Comparison of ENCODE assay signal across 21 cellular contexts in the genomic region with DNA sequence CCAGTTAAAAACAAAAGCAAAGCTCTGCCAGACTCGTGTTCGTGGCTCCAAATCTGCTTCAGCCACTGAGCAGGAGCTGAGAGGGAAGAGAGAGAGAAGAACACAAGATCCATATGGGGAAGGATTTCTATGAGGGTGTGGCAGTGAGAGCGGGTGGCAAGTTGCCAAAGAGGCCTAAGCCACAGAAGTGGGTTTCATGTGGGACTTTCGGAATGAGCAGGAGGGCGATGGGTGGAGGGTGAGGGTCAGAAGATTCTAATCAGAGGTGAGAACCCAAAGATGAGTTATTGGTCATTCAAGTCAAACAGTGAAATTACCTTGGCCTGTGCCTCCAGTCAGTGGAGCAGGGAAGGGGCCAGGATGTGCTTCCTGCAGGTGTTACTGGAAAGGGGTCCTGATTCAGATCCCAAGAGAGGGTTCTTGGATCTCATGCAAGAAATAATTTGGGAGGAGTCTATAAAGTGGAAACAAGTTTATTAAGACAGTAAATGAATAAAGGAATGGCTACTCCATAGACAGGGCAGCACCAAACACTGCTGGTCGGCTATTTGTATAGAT. TPM values are rescaled to one million over a fixed set of nuclear protein-coding genes. Genes with fewer than 3 reads are reported as not detected.
DNase-seq lines count a peak whose midpoint lies in the region; ATAC-seq and TF ChIP-seq lines count a peak whose summit lies in the region.
"Had no signal": no experiment of that assay in that cellular context is flagged by ENCODE, and none has a peak within 500 bp of the region (broad histone marks: within the 10 kb centered on the region; RNA-seq: fewer than 3 reads in every experiment).

No MANE protein-coding gene starts in this region.

- H2AFZ ChIP-seq in Karpas-422 (ENCODE audit: low read length) (no peak overlapping the region), osteoblast (ENCODE audit: low read length) (no peak overlapping the region)
- H2AFZ ChIP-seq: GM23248 had no signal

- no peak overlapping the region for H3K4me3 Mint-ChIP-seq in activated CD8-positive, alpha-beta T cell treated with anti-CD3 and anti-CD28 coated beads, Interleukin-2, amount 10 ng/mL, durations not matched to agents 7 days and 5 days
- no peak overlapping the region for H3K4me3 Mint-ChIP-seq in activated CD8-positive, alpha-beta T cell treated with anti-CD3 and anti-CD28 coated beads for 36 hours
- H3K4me3 Mint-ChIP-seq: CD4-positive, CD25-positive, alpha-beta regulatory T cell had no signal

- H3K4me1 ChIP-seq in Karpas-422 (ENCODE audit: low read length) (peaks cover 57% of the 10 kb centered on the region), osteoblast (ENCODE audit: insufficient read depth, low read length) (no peaks in the 10 kb centered on the region)
- H3K4me1 ChIP-seq: Caco-2, SJCRH30 had no signal

- H3K36me3 ChIP-seq in Karpas-422 (ENCODE audit: insufficient read depth, low read length) (peaks cover 6% of the 10 kb centered on the region; the same call in 1 of the 2 replicates), brain microvascular endothelial cell (replicated peaks) (no peaks in the 10 kb centered on the region), osteoblast (ENCODE audit: insufficient read depth, low read length) (no peaks in the 10 kb centered on the region)
- H3K36me3 ChIP-seq: SJCRH30 had no signal

- DNase-seq in activated CD8-positive, alpha-beta T cell treated with anti-CD3 and anti-CD28 coated beads, Interleukin-2, amount 10 ng/mL, durations not matched to agents 7 days and 5 days, result no peak
- no peak for DNase-seq in activated CD8-positive, alpha-beta T cell treated with anti-CD3 and anti-CD28 coated beads for 36 hours
- DNase-seq in Karpas-422, result no peak
- no peak for DNase-seq in brain microvascular endothelial cell
- no peak for DNase-seq in KBM-7
- no peak for DNase-seq in osteoblast (ENCODE audit: insufficient read length, low spot score, missing footprints)
- DNase-seq: AML-193; Caco-2; CD4-positive, CD25-positive, alpha-beta regulatory T cell; GDM1; GM23248; HCEC 1CT; MV-4-11; NCI-H1694 treated with DMSO at 0.1 percent for 48 hours; NCI-H510A; NCI-H748 treated with DMSO at 0.1 percent for 48 hours; SJCRH30 had no signal

- no peak for ATAC-seq in activated CD8-positive, alpha-beta T cell treated with anti-CD3 and anti-CD28 coated beads, Interleukin-2, amount 10 ng/mL, durations not matched to agents 7 days and 5 days
- no peak for ATAC-seq in activated CD8-positive, alpha-beta T cell treated with anti-CD3 and anti-CD28 coated beads for 36 hours
- ATAC-seq in GM21515 (IDR thresholded peaks at IDR 0.05; ENCODE audit: unreplicated experiment) (no peak), GM18867 (IDR thresholded peaks at IDR 0.05; ENCODE audit: unreplicated experiment) (no peak)
- ATAC-seq: Panc1 had no signal

- CTCF ChIA-PET in activated CD8-positive, alpha-beta T cell treated with anti-CD3 and anti-CD28 coated beads, Interleukin-2, amount 10 ng/mL, durations not matched to agents 7 days and 5 days (lab: Charles Lee), result no interaction called here
- CTCF ChIA-PET in activated CD8-positive, alpha-beta T cell treated with anti-CD3 and anti-CD28 coated beads for 36 hours (lab: Charles Lee), result interaction anchor here (1.2 kb wide), 1 partner anchor 51 kb away, joined by 4 read pairs; no protein-coding TSS in a partner anchor

- no peaks in the 10 kb centered on the region for H3K27me3 ChIP-seq in Karpas-422 (ENCODE audit: low read length)
- H3K27me3 ChIP-seq in brain microvascular endothelial cell (replicated peaks), result peaks cover 5% of the 10 kb centered on the region
- peaks cover 3% of the 10 kb centered on the region for H3K27me3 ChIP-seq in osteoblast (ENCODE audit: insufficient read depth, low read length)
- H3K27me3 ChIP-seq: SJCRH30 had no signal

- POLR2A ChIA-PET in activated CD8-positive, alpha-beta T cell treated with anti-CD3 and anti-CD28 coated beads, Interleukin-2, amount 10 ng/mL, durations not matched to agents 7 days and 5 days (lab: Charles Lee), result no interaction called here
- POLR2A ChIA-PET in activated CD8-positive, alpha-beta T cell treated with anti-CD3 and anti-CD28 coated beads for 36 hours (lab: Charles Lee), result no interaction called here

- H3K9me3 Mint-ChIP-seq in activated CD8-positive, alpha-beta T cell treated with anti-CD3 and anti-CD28 coated beads, Interleukin-2, amount 10 ng/mL, durations not matched to agents 7 days and 5 days (ENCODE audit: insufficient read depth), result no peaks in the 10 kb centered on the region
- no peaks in the 10 kb centered on the region for H3K9me3 Mint-ChIP-seq in activated CD8-positive, alpha-beta T cell treated with anti-CD3 and anti-CD28 coated beads for 36 hours

- H3K9me3 ChIP-seq in Karpas-422 (ENCODE audit: low read length) (no peaks in the 10 kb centered on the region), osteoblast (ENCODE audit: low read depth, low read length) (no peaks in the 10 kb centered on the region)
- H3K9me3 ChIP-seq: Caco-2, SJCRH30 had no signal

- H3K4me1 Mint-ChIP-seq in activated CD8-positive, alpha-beta T cell treated with anti-CD3 and anti-CD28 coated beads, Interleukin-2, amount 10 ng/mL, durations not matched to agents 7 days and 5 days (ENCODE audit: low read depth), result peaks cover 6% of the 10 kb centered on the region
- no peaks in the 10 kb centered on the region for H3K4me1 Mint-ChIP-seq in activated CD8-positive, alpha-beta T cell treated with anti-CD3 and anti-CD28 coated beads for 36 hours (ENCODE audit: low read depth)
- H3K4me1 Mint-ChIP-seq: CD4-positive, CD25-positive, alpha-beta regulatory T cell had no signal

- H3K27me3 Mint-ChIP-seq in activated CD8-positive, alpha-beta T cell treated with anti-CD3 and anti-CD28 coated beads, Interleukin-2, amount 10 ng/mL, durations not matched to agents 7 days and 5 days (ENCODE audit: low read depth), result peaks cover 6% of the 10 kb centered on the region
- no peaks in the 10 kb centered on the region for H3K27me3 Mint-ChIP-seq in activated CD8-positive, alpha-beta T cell treated with anti-CD3 and anti-CD28 coated beads for 36 hours

- H3K9me2 ChIP-seq in Karpas-422 (replicated peaks; ENCODE audit: insufficient read depth, low read length), result no peaks in the 10 kb centered on the region

- no peaks in the 10 kb centered on the region for H3K36me3 Mint-ChIP-seq in activated CD8-positive, alpha-beta T cell treated with anti-CD3 and anti-CD28 coated beads, Interleukin-2, amount 10 ng/mL, durations not matched to agents 7 days and 5 days (ENCODE audit: low read depth)
- H3K36me3 Mint-ChIP-seq in activated CD8-positive, alpha-beta T cell treated with anti-CD3 and anti-CD28 coated beads for 36 hours (ENCODE audit: low read depth), result no peaks in the 10 kb centered on the region
- H3K36me3 Mint-ChIP-seq: CD4-positive, CD25-positive, alpha-beta regulatory T cell had no signal

- no peak overlapping the region for H3K4me2 ChIP-seq in Karpas-422 (ENCODE audit: low read depth, low read length, poor library complexity, severe bottlenecking)
- H3K4me2 ChIP-seq in osteoblast (ENCODE audit: insufficient read depth, low read length), result no peak overlapping the region

- in situ Hi-C loops in brain microvascular endothelial cell (cut with HindIII; ENCODE audit: low pct_ligation_motif_present, low sequenced_read_pairs), result no loop called here
- in situ Hi-C loops in KBM-7 (cut with MboI; ENCODE audit: low pct_unique_long_range_greater_than_20kb, low sequenced_read_pairs), result no loop called here

- intact Hi-C loops in activated CD8-positive, alpha-beta T cell treated with anti-CD3 and anti-CD28 coated beads for 36 hours (cut with micrococcal nuclease), result no loop called here

- peak overlapping the region; percentile 19 for H3K27ac Mint-ChIP-seq in activated CD8-positive, alpha-beta T cell treated with anti-CD3 and anti-CD28 coated beads, Interleukin-2, amount 10 ng/mL, durations not matched to agents 7 days and 5 days
- H3K27ac Mint-ChIP-seq in activated CD8-positive, alpha-beta T cell treated with anti-CD3 and anti-CD28 coated beads for 36 hours, result no peak overlapping the region
- H3K27ac Mint-ChIP-seq: CD4-positive, CD25-positive, alpha-beta regulatory T cell had no signal

- H4K20me1 ChIP-seq in Karpas-422 (ENCODE audit: insufficient read depth, low read depth, low read length) (no peaks in the 10 kb centered on the region), osteoblast (ENCODE audit: insufficient read depth, low read length) (no peaks in the 10 kb centered on the region)

- H3K79me2 ChIP-seq in Karpas-422 (ENCODE audit: low read length), result no peaks in the 10 kb centered on the region
- H3K79me2 ChIP-seq in osteoblast (ENCODE audit: insufficient read depth, low read length), result no peaks in the 10 kb centered on the region

- no peak for TF ChIP-seq CTCF in activated CD8-positive, alpha-beta T cell treated with anti-CD3 and anti-CD28 coated beads for 36 hours (IDR thresholded peaks at IDR 0.05)
- TF ChIP-seq CTCF in brain microvascular endothelial cell (IDR thresholded peaks at IDR 0.05; ENCODE audit: low read depth, low read length, missing control alignments), result no peak
- TF ChIP-seq CTCF in osteoblast (IDR thresholded peaks at IDR 0.05; ENCODE audit: extremely low read depth, low read depth, low read length), result no peak

- H3K4me3 ChIP-seq in Karpas-422 (ENCODE audit: low read length), result no peak overlapping the region
- H3K4me3 ChIP-seq in brain microvascular endothelial cell (ENCODE audit: low read depth, low read length), result no peak overlapping the region
- no peak overlapping the region for H3K4me3 ChIP-seq in osteoblast (ENCODE audit: insufficient read depth, low read length)
- H3K4me3 ChIP-seq: GM23248, SJCRH30 had no signal

- peak overlapping the region; percentile 97; the same call in 1 of the 2 replicates for H3K27ac ChIP-seq in Karpas-422 (ENCODE audit: low read length)
- H3K27ac ChIP-seq in brain microvascular endothelial cell, result peak overlapping the region; percentile 12
- no peak overlapping the region for H3K27ac ChIP-seq in osteoblast (ENCODE audit: low read depth, low read length)
- H3K27ac ChIP-seq: 22Rv1, GM23248, SJCRH30 had no signal

- H3K9ac ChIP-seq in Karpas-422 (ENCODE audit: low read length), result no peak overlapping the region
- H3K9ac ChIP-seq: GM23248 had no signal

RNA-seq across cellular contexts. Expression of gene TOP3B, which starts 40.5 kb away (rescaled TPM):
- total RNA-seq in activated CD8-positive, alpha-beta T cell treated with anti-CD3 and anti-CD28 coated beads, Interleukin-2, amount 10 ng/mL, durations not matched to agents 7 days and 5 days, result 10 to 100 TPM; 47.3 to 49.9 TPM
- 10 to 100 TPM; 33.6 to 34.0 TPM for total RNA-seq in activated CD8-positive, alpha-beta T cell treated with anti-CD3 and anti-CD28 coated beads for 36 hours
- total RNA-seq in Karpas-422 (2014; rRNA removed; shearing (Covaris generic); ENCODE audit: low replicate concordance), result 38.1 and 72.9 TPM in 2 replicates
- total RNA-seq in osteoblast, result 27.9 and 33.6 TPM in 2 replicates
